12 cellular contexts compared by ENCODE assay signal in genomic region chr6:558089-558488, GRCh38.
A peak's percentile ranks its signal among the peaks of the same experiment; 100 is the strongest.
DNase-seq lines count a peak whose midpoint lies in the region; ATAC-seq and TF ChIP-seq lines count a peak whose summit lies in the region.
"Had no signal": no experiment of that assay in that cellular context is flagged by ENCODE, and none has a peak within 500 bp of the region (broad histone marks: within the 10 kb centered on the region; RNA-seq: fewer than 3 reads in every experiment).

No MANE protein-coding gene starts in this region.

- no peaks in the 10 kb centered on the region for H3K9me3 ChIP-seq in SU-DHL-6 (ENCODE audit: insufficient read depth, low read length)
- no peaks in the 10 kb centered on the region for H3K9me3 ChIP-seq in psoas muscle
- H3K9me3 ChIP-seq: ascending aorta, gastroesophageal sphincter had no signal

- no peaks in the 10 kb centered on the region for H4K20me1 ChIP-seq in SU-DHL-6 (ENCODE audit: low read depth, low read length)

- H3K27ac ChIP-seq in SU-DHL-6 (ENCODE audit: low read depth, low read length), result no peak overlapping the region
- no peak overlapping the region for H3K27ac ChIP-seq in psoas muscle
- H3K27ac ChIP-seq: ascending aorta, gastroesophageal sphincter, skin epidermis had no signal

- in situ Hi-C loops in GM13976 (cut with MboI; ENCODE audit: low sequenced_read_pairs, unreplicated experiment), result no loop called here

- no peaks in the 10 kb centered on the region for H3K27me3 ChIP-seq in SU-DHL-6 (ENCODE audit: low read length)
- H3K27me3 ChIP-seq in psoas muscle (ENCODE audit: insufficient read depth in 3 of 3, low read length in 2 of 3), result no peaks in the 10 kb centered on the region
- H3K27me3 ChIP-seq: ascending aorta, gastroesophageal sphincter had no signal

- no peak overlapping the region for H2AFZ ChIP-seq in SU-DHL-6 (ENCODE audit: low read depth, low read length, severe bottlenecking)

- H3K36me3 ChIP-seq in SU-DHL-6 (ENCODE audit: low read length), result peaks cover 8% of the 10 kb centered on the region; the same call in 1 of the 2 replicates
- peaks cover 4 to 92% of the 10 kb centered on the region in 2 donors for H3K36me3 ChIP-seq in psoas muscle (ENCODE audit: insufficient read depth in 1 of 2, low read depth in 1 of 2)

- no peaks in the 10 kb centered on the region for H3K79me2 ChIP-seq in SU-DHL-6 (ENCODE audit: insufficient read depth, low read length)

- H3K4me3 ChIP-seq in SU-DHL-6 (ENCODE audit: insufficient read depth, low read length, poor library complexity, severe bottlenecking) (no peak overlapping the region), foreskin fibroblast (ENCODE audit: low read depth in 1 of 2, low read length in 2 of 2) (no peak overlapping the region), psoas muscle (no peak overlapping the region)
- H3K4me3 ChIP-seq: ascending aorta, gastroesophageal sphincter, skin epidermis had no signal

- TF ChIP-seq CTCF in GM13976 (IDR thresholded peaks at IDR 0.05; ENCODE audit: borderline replicate concordance, control extremely low read depth, extremely low read depth, insufficient read depth, missing control alignments) (no peak), SU-DHL-6 (IDR thresholded peaks at IDR 0.05; ENCODE audit: insufficient read depth, low read length, poor library complexity, severe bottlenecking) (peak; percentile 44), foreskin fibroblast (IDR thresholded peaks at IDR 0.05; ENCODE audit: low read depth, low read length) (peak; percentile 24), psoas muscle (IDR thresholded peaks at IDR 0.05) (no peak)

- no peak for ATAC-seq in psoas muscle
- ATAC-seq in HG03378 (IDR thresholded peaks at IDR 0.05; ENCODE audit: unreplicated experiment), result no peak
- ATAC-seq: gastroesophageal sphincter had no signal

- H3K4me1 ChIP-seq in psoas muscle, result no peaks in the 10 kb centered on the region
- H3K4me1 ChIP-seq: ascending aorta, gastroesophageal sphincter had no signal

- H3K9ac ChIP-seq in SU-DHL-6 (ENCODE audit: low read length), result no peak overlapping the region

- H3K4me2 ChIP-seq in SU-DHL-6 (ENCODE audit: low read depth, low read length, poor library complexity, severe bottlenecking), result no peak overlapping the region

- no peaks in the 10 kb centered on the region for H3F3A ChIP-seq in SU-DHL-6 (ENCODE audit: insufficient read depth)

- no peaks in the 10 kb centered on the region for H3K9me2 ChIP-seq in SU-DHL-6 (replicated peaks; ENCODE audit: insufficient read depth, low read length)

- intact Hi-C loops in psoas muscle (cut with DNase I), result no loop called here

- DNase-seq in DMS 273 (lab: John Stamatoyannopoulos, UW; ENCODE audit: unreplicated experiment) (peak; percentile 8), DMS 273 treated with DMSO at 0.1 percent for 48 hours (lab: John Stamatoyannopoulos, UW) (no peak), GM13976 (ENCODE audit: low spot score) (peak; percentile 43), foreskin fibroblast (peak in 1 of 2 donors; percentile 8), nucleus accumbens (lab: John Stamatoyannopoulos, UW) (no peak), psoas muscle (no peak)
- DNase-seq: 8988T had no signal

Comparison
In these comparisons a context has a peak if more than half of its experiments do, and no peak if none do; other contexts are left out.
1. DNase-seq: peak in DMS 273 (single experiment) and GM13976 (single experiment); none in DMS 273 treated with DMSO at 0.1 percent for 48 hours (single experiment), nucleus accumbens (0 of 56) and psoas muscle (0 of 2).
2. CTCF ChIP-seq: peak in SU-DHL-6 (single experiment) and foreskin fibroblast (single experiment); none in GM13976 (single experiment) and psoas muscle (single experiment).